Comparison of ENCODE assay signal across 9 cellular contexts in genomic region chr4:181528570-181529184, GRCh38.
DNase-seq lines count a peak whose midpoint lies in the region; ATAC-seq, FAIRE-seq and TF ChIP-seq lines count a peak whose summit lies in the region.
"Had no signal": no experiment of that assay in that cellular context is flagged by ENCODE, and none has a peak within 500 bp of the region (broad histone marks: within the 10 kb centered on the region; RNA-seq: fewer than 3 reads in every experiment).

No MANE protein-coding gene starts in this region.

- H3K9me3 ChIP-seq in A549 = no peaks in the 10 kb centered on the region
- no peaks in the 10 kb centered on the region for H3K9me3 ChIP-seq in trophoblast cell (ENCODE audit: insufficient read depth, low read depth, low read length)

- H3K4ac ChIP-seq in trophoblast cell (ENCODE audit: low read depth, low read length) = no peak overlapping the region

- no peak overlapping the region for H3K14ac ChIP-seq in trophoblast cell (ENCODE audit: low read length)

- no peak overlapping the region for H3K27ac ChIP-seq in A549
- H3K27ac ChIP-seq in trophoblast cell (ENCODE audit: low read depth, low read length) = no peak overlapping the region
- H3K27ac ChIP-seq: skin epidermis had no signal

- POLR2A ChIA-PET in A549 (lab: Yijun Ruan, JAX) = no interaction called here

- no peak overlapping the region for H3K18ac ChIP-seq in trophoblast cell (ENCODE audit: low read length)

- H3K4me2 ChIP-seq in A549 (no peak overlapping the region), trophoblast cell (ENCODE audit: low read length) (no peak overlapping the region)

- H2BK12ac ChIP-seq in trophoblast cell (ENCODE audit: low read length) = no peak overlapping the region

- H3K23ac ChIP-seq in trophoblast cell (ENCODE audit: low read length) = no peak overlapping the region

- TF ChIP-seq CTCF in A549 (IDR thresholded peaks at IDR 0.05) (peak; percentile 64), HFF-Myc (IDR thresholded peaks at IDR 0.05; ENCODE audit: low read depth, low read length, missing control alignments) (peak; percentile 82)

- H4K12ac ChIP-seq in trophoblast cell (ENCODE audit: low read depth, low read length) = no peak overlapping the region

- H3K36me3 ChIP-seq in trophoblast cell (ENCODE audit: control insufficient read depth in 1 of 2, insufficient read depth in 2 of 2, low read length in 2 of 2) = no peaks in the 10 kb centered on the region

- peak; percentile 76 to 87 for TF ChIP-seq RAD21 in A549 (conservative IDR thresholded peaks at IDR 0.05 in 1 of 2, IDR thresholded peaks at IDR 0.05 in 1 of 2)

- H4K8ac ChIP-seq in trophoblast cell (ENCODE audit: low read depth, low read length) = no peak overlapping the region

- no peaks in the 10 kb centered on the region for H3K79me1 ChIP-seq in trophoblast cell (ENCODE audit: low read length)

- H3K27me3 ChIP-seq in trophoblast cell (ENCODE audit: insufficient read depth, low read length) = no peaks in the 10 kb centered on the region

- no peaks in the 10 kb centered on the region for H3K79me2 ChIP-seq in trophoblast cell (ENCODE audit: control insufficient read depth, insufficient read depth, low read length, poor library complexity)

- ATAC-seq in A549 (peak; percentile 85 to 91), GM19023 (IDR thresholded peaks at IDR 0.05; ENCODE audit: unreplicated experiment) (no peak)

- 0% methylated on average over 4 of the region's 4 CpGs for WGBS in A549 (ENCODE audit: missing lambda C conversion rate)
- WGBS in trophoblast cell (ENCODE audit: extremely low coverage, insufficient coverage, insufficient read length) = no CpG with 5 or more reads among the region's 4 CpGs

- H2BK120ac ChIP-seq in trophoblast cell (ENCODE audit: insufficient read depth, low read length, poor library complexity) = no peak overlapping the region

- CTCF ChIA-PET in A549 (lab: Yijun Ruan, JAX) = interaction anchor here (0.7 to 2.1 kb wide), 18 partner anchors 9 to 1397 kb away, joined by 3 to 34 read pairs (median 4); no protein-coding TSS in a partner anchor

- no peak overlapping the region for H4K91ac ChIP-seq in trophoblast cell (ENCODE audit: low read depth, low read length)

- H2AFZ ChIP-seq in trophoblast cell (ENCODE audit: insufficient read depth, low read length, poor library complexity) = no peak overlapping the region

- DNase-seq in A549 (ENCODE audit: low read depth in 1 of 2, low spot score in 1 of 2) (peak; percentile 2 to 55), ELF-1 (ENCODE audit: low read depth, low spot score) (peak; percentile 84), HFF-Myc (ENCODE audit: extremely low read depth, low read depth) (peak; percentile 17), NCI-H128 (lab: John Stamatoyannopoulos, UW; ENCODE audit: unreplicated experiment) (peak; percentile 47), UCSD-AML1 (lab: John Stamatoyannopoulos, UW; ENCODE audit: unreplicated experiment) (peak; percentile 33), foreskin melanocyte (peak; percentile 68), trophoblast cell (peak; percentile 60 to 89)

- no peak overlapping the region for H3K4me3 ChIP-seq in A549
- no peak overlapping the region for H3K4me3 ChIP-seq in HFF-Myc (replicated peaks; ENCODE audit: low read depth, low read length)
- no peak overlapping the region for H3K4me3 ChIP-seq in trophoblast cell (ENCODE audit: low read depth, low read length)
- H3K4me3 ChIP-seq: skin epidermis had no signal

- TF ChIP-seq EP300 in A549 (IDR thresholded peaks at IDR 0.05) = no peak

- TF ChIP-seq POLR2A in A549 (IDR thresholded peaks at IDR 0.05; ENCODE audit: low read length) = no peak

- no peak overlapping the region for H2BK5ac ChIP-seq in trophoblast cell (ENCODE audit: low read depth, low read length, poor library complexity)

- FAIRE-seq in A549 (lab: Jason Lieb, UNC) = no peak

- no peak overlapping the region for H2AK5ac ChIP-seq in trophoblast cell (ENCODE audit: low read length)

- no peak overlapping the region for H3K9ac ChIP-seq in trophoblast cell (ENCODE audit: low read length)

- H3K4me1 ChIP-seq in A549 (no peaks in the 10 kb centered on the region), trophoblast cell (ENCODE audit: control insufficient read depth in 1 of 2, insufficient read depth in 2 of 2, low read length in 2 of 2) (no peaks in the 10 kb centered on the region)

TF ChIP-seq in A549, 52 proteins besides CTCF, POLR2A, EP300 and RAD21:
- TF ChIP-seq EHMT2 (IDR thresholded peaks at IDR 0.05; ENCODE audit: low read depth) (no peak), SMC3 (IDR thresholded peaks at IDR 0.05) (peak; percentile 58)

Comparison
In these comparisons a context has a peak if more than half of its experiments do, and no peak if none do; other contexts are left out.
1. DNase-seq: peak in every context shown above with its lines; median percentile 84 in ELF-1; 74 in trophoblast cell; 68 in foreskin melanocyte; 47 in NCI-H128; 33 in UCSD-AML1; 28 in A549; 17 in HFF-Myc.